In genomic region chr13:33188093-33188882, GRCh38 we compare ENCODE assay signal across 11 cellular contexts.
DNase-seq lines count a peak whose midpoint lies in the region; ATAC-seq and TF ChIP-seq lines count a peak whose summit lies in the region.
"Had no signal": no experiment of that assay in that cellular context is flagged by ENCODE, and none has a peak within 500 bp of the region (broad histone marks: within the 10 kb centered on the region; RNA-seq: fewer than 3 reads in every experiment).

No MANE protein-coding gene starts in this region.

- H3K4me3 ChIP-seq in GM12865 (ENCODE audit: low read depth, low read length) (peak overlapping the region; percentile 39), fibroblast of villous mesenchyme (ENCODE audit: low read depth, low read length) (no peak overlapping the region)
- H3K4me3 ChIP-seq: MG63 had no signal

- TF ChIP-seq CTCF in GM12865 (IDR thresholded peaks at IDR 0.05; ENCODE audit: insufficient read depth, low read depth, low read length, missing control alignments) = no peak
- TF ChIP-seq CTCF in fibroblast of villous mesenchyme (IDR thresholded peaks at IDR 0.05; ENCODE audit: insufficient read depth, low read depth, low read length) = no peak

- ATAC-seq in GM21390 (IDR thresholded peaks at IDR 0.05; ENCODE audit: unreplicated experiment) (peak; percentile 54), HG03469 (IDR thresholded peaks at IDR 0.05; ENCODE audit: unreplicated experiment) (peak; percentile 57), GM18873 (IDR thresholded peaks at IDR 0.05; ENCODE audit: low FRiP score, unreplicated experiment) (no peak)

- DNase-seq in GM12865 (ENCODE audit: low read depth) = peak; percentile 87
- DNase-seq in fibroblast of villous mesenchyme (ENCODE audit: low read depth) = peak; percentile 54
- no peak for DNase-seq in stimulated activated CD4-positive, alpha-beta T cell treated with anti-CD3 and anti-CD28 coated beads, Interleukin-4, amount 100 ng/mL, for 24 hours
- DNase-seq in activated CD4-positive, CD25-positive, alpha-beta regulatory T cell (lab: John Stamatoyannopoulos, UW) = no peak
- DNase-seq in DMS79 (lab: John Stamatoyannopoulos, UW) = no peak
- DNase-seq: activated CD8-positive, alpha-beta memory T cell treated with anti-CD3 and anti-CD28 coated beads, Interleukin-2, amount 50 U/mL, for 48 hours; DMS 273 treated with DMSO at 0.1 percent for 48 hours; MG63 had no signal

Comparison
In these comparisons a context has a peak if more than half of its experiments do, and no peak if none do; other contexts are left out.
1. DNase-seq: peak in GM12865 (single experiment) and fibroblast of villous mesenchyme (single experiment); none in stimulated activated CD4-positive, alpha-beta T cell treated with anti-CD3 and anti-CD28 coated beads, Interleukin-4, amount 100 ng/mL, for 24 hours (single experiment), activated CD4-positive, CD25-positive, alpha-beta regulatory T cell (0 of 4) and DMS79 (single experiment).